17 cellular contexts compared by ENCODE assay signal in genomic region chr5:25436452-25436851, GRCh38.
DNase-seq lines count a peak whose midpoint lies in the region; ATAC-seq, FAIRE-seq and TF ChIP-seq lines count a peak whose summit lies in the region.
"Had no signal": no experiment of that assay in that cellular context is flagged by ENCODE, and none has a peak within 500 bp of the region (broad histone marks: within the 10 kb centered on the region; RNA-seq: fewer than 3 reads in every experiment).

No MANE protein-coding gene starts in this region.

- H2BK120ac ChIP-seq in neuronal stem cell (ENCODE audit: low read depth, low read length), result no peak overlapping the region

- peaks cover 98% of the 10 kb centered on the region for H3K36me3 ChIP-seq in HUES48 (ENCODE audit: control insufficient read depth, insufficient read depth, low read length)
- H3K36me3 ChIP-seq in iPS-15b (ENCODE audit: control insufficient read depth, insufficient read depth, low read length), result peaks cover 5% of the 10 kb centered on the region
- no peaks in the 10 kb centered on the region for H3K36me3 ChIP-seq in neuronal stem cell (replicated peaks in 1 of 2; ENCODE audit: control insufficient read depth in 2 of 2, insufficient read depth in 2 of 2, low read length in 2 of 2)

- no peak overlapping the region for H4K8ac ChIP-seq in neuronal stem cell (ENCODE audit: low read depth, low read length)

- H3K4ac ChIP-seq in neuronal stem cell (ENCODE audit: low read length), result no peak overlapping the region

- POLR2A ChIA-PET in WTC11 (lab: Charles Lee), result no interaction called here

- H3K23ac ChIP-seq in neuronal stem cell (ENCODE audit: low read depth, low read length, poor library complexity), result no peak overlapping the region

- H3K4me2 ChIP-seq in neuronal stem cell (ENCODE audit: insufficient read depth, low read length, poor library complexity, severe bottlenecking), result no peak overlapping the region

- CTCF ChIA-PET in WTC11 (lab: Charles Lee), result no interaction called here

- TF ChIP-seq CTCF in WTC11 (IDR thresholded peaks at IDR 0.05), result no peak

- no peak overlapping the region for H2BK12ac ChIP-seq in neuronal stem cell (ENCODE audit: low read length)

- no peak for FAIRE-seq in GM12891 (lab: Jason Lieb, UNC)
- FAIRE-seq: G401.6, GM19239, H54 had no signal

- H3K27ac ChIP-seq in HUES48 (ENCODE audit: low read depth, low read length) (no peak overlapping the region), neuronal stem cell (replicated peaks; ENCODE audit: low read length) (no peak overlapping the region)
- H3K27ac ChIP-seq: GM23248 had no signal

- no peaks in the 10 kb centered on the region for H3K79me1 ChIP-seq in neuronal stem cell (ENCODE audit: low read depth, low read length)

- H3K4me3 Mint-ChIP-seq in WTC11, result peak overlapping the region; percentile 79
- H3K4me3 Mint-ChIP-seq: CD4-positive, alpha-beta memory T cell had no signal

- H4K91ac ChIP-seq in neuronal stem cell (ENCODE audit: low read depth, low read length, poor library complexity), result no peak overlapping the region

- no peak overlapping the region for H2BK15ac ChIP-seq in neuronal stem cell (ENCODE audit: low read length)

- H3K9me3 Mint-ChIP-seq in WTC11, result no peaks in the 10 kb centered on the region

- no peak for TF ChIP-seq POLR2A in GM12891 (IDR thresholded peaks at IDR 0.05; ENCODE audit: low read depth, low read length)

- no CpG with 5 or more reads among the region's 3 CpGs for WGBS in neuronal stem cell (ENCODE audit: extremely low coverage in 2 of 2, insufficient read length in 2 of 2, insufficient replicate concordance in 1 of 2), 2 donors

- no peaks in the 10 kb centered on the region for H3K9me3 ChIP-seq in HUES48 (ENCODE audit: control insufficient read depth, insufficient read depth, low read length)
- H3K9me3 ChIP-seq in iPS-15b (ENCODE audit: control insufficient read depth, insufficient read depth, low read length), result no peaks in the 10 kb centered on the region
- no peaks in the 10 kb centered on the region for H3K9me3 ChIP-seq in neuronal stem cell (replicated peaks in 1 of 2; ENCODE audit: control insufficient read depth in 2 of 2, insufficient read depth in 1 of 2, low read depth in 1 of 2, low read length in 2 of 2)

- H3K27me3 Mint-ChIP-seq in WTC11 (ENCODE audit: low read depth), result no peaks in the 10 kb centered on the region
- H3K27me3 Mint-ChIP-seq: CD4-positive, alpha-beta memory T cell had no signal

- H2BK5ac ChIP-seq in neuronal stem cell (ENCODE audit: low read length), result no peak overlapping the region

- peaks cover 57% of the 10 kb centered on the region for H3K4me1 Mint-ChIP-seq in WTC11
- H3K4me1 Mint-ChIP-seq: CD4-positive, alpha-beta memory T cell had no signal

- peaks cover 32% of the 10 kb centered on the region for H3K4me1 ChIP-seq in HUES48 (ENCODE audit: control insufficient read depth, insufficient read depth, low read length)
- peaks cover 8% of the 10 kb centered on the region for H3K4me1 ChIP-seq in iPS-15b (ENCODE audit: control insufficient read depth, insufficient read depth, low read length)
- no peaks in the 10 kb centered on the region for H3K4me1 ChIP-seq in neuronal stem cell (ENCODE audit: control insufficient read depth in 2 of 2, insufficient read depth in 1 of 2, low read depth in 1 of 2, low read length in 2 of 2)

- H3K14ac ChIP-seq in neuronal stem cell (ENCODE audit: low read length), result no peak overlapping the region

- H3K18ac ChIP-seq in neuronal stem cell (ENCODE audit: low read length), result no peak overlapping the region

- DNase-seq in WTC11 (ENCODE audit: low spot score) (no peak), GM12891 (ENCODE audit: insufficient read length, low spot score) (no peak), neuronal stem cell (ENCODE audit: low spot score) (no peak), occipital lobe (lab: John Stamatoyannopoulos, UW) (no peak)
- DNase-seq: C1 segment of cervical spinal cord; Calu3; CD4-positive, alpha-beta memory T cell; COR-L47; DMS53; DND-41; GM23248; HCEC 1CT had no signal

- H3K27ac Mint-ChIP-seq in WTC11, result peak overlapping the region; percentile 21
- H3K27ac Mint-ChIP-seq: CD4-positive, alpha-beta memory T cell had no signal

- H3K4me3 ChIP-seq in HUES48 (ENCODE audit: low read depth, low read length) (peak overlapping the region; percentile 24; the same call in 1 of the 2 replicates), iPS-15b (ENCODE audit: low read depth, low read length) (peak overlapping the region; percentile 23), neuronal stem cell (ENCODE audit: low read length in 2 of 2) (no peak overlapping the region)
- H3K4me3 ChIP-seq: GM23248 had no signal

- ATAC-seq in WTC11, result no peak; the same call in 1 of the 2 replicates

- no peak overlapping the region for H2AK5ac ChIP-seq in neuronal stem cell (ENCODE audit: low read depth, low read length)

- H3K36me3 Mint-ChIP-seq in WTC11, result peaks cover 70% of the 10 kb centered on the region
- H3K36me3 Mint-ChIP-seq: CD4-positive, alpha-beta memory T cell had no signal

- no peak overlapping the region for H2AFZ ChIP-seq in neuronal stem cell (ENCODE audit: low read length)
- H2AFZ ChIP-seq: GM23248 had no signal

- H3K27me3 ChIP-seq in HUES48 (ENCODE audit: control insufficient read depth, insufficient read depth, low read length) (no peaks in the 10 kb centered on the region), iPS-15b (ENCODE audit: control insufficient read depth, insufficient read depth, low read length) (no peaks in the 10 kb centered on the region), neuronal stem cell (ENCODE audit: control insufficient read depth in 3 of 3, insufficient read depth in 3 of 3, low read depth in 1 of 3, low read length in 3 of 3) (no peaks in the 10 kb centered on the region)

- no peak overlapping the region for H3K9ac ChIP-seq in HUES48 (ENCODE audit: low read depth, low read length)
- no peak overlapping the region for H3K9ac ChIP-seq in iPS-15b (ENCODE audit: low read depth, low read length)
- H3K9ac ChIP-seq in neuronal stem cell (ENCODE audit: low read depth, low read length, poor library complexity), result no peak overlapping the region
- H3K9ac ChIP-seq: GM23248 had no signal

TF ChIP-seq in WTC11, 78 proteins besides CTCF, POLR2A, EP300 and RAD21:
- TF ChIP-seq ZNF423 (CRISPR knock-in tag; IDR thresholded peaks at IDR 0.05) (no peak), ZMAT4 (CRISPR knock-in tag; IDR thresholded peaks at IDR 0.05) (peak; percentile 62; the same call in 1 of the 2 replicates), MAX (CRISPR knock-in tag; IDR thresholded peaks at IDR 0.05) (no peak), ZNF416 (CRISPR knock-in tag; IDR thresholded peaks at IDR 0.05) (0 out of 2 replicates have a peak, but pooled peaks have one; percentile 15), ESRRA (CRISPR knock-in tag; IDR thresholded peaks at IDR 0.05; ENCODE audit: borderline replicate concordance) (no peak)

TF ChIP-seq in GM12891, 5 proteins besides CTCF, POLR2A, EP300 and RAD21:
- TF ChIP-seq SPI1 (IDR thresholded peaks at IDR 0.05; ENCODE audit: low read depth, low read length), result no peak
- TF ChIP-seq POU2F2 (IDR thresholded peaks at IDR 0.05; ENCODE audit: low read depth, low read length), result no peak
- no peak for TF ChIP-seq POLR2AphosphoS5 (IDR thresholded peaks at IDR 0.05; ENCODE audit: low read depth, low read length)
- TF ChIP-seq PAX5 (IDR thresholded peaks at IDR 0.05; ENCODE audit: insufficient read depth, low read length, severe bottlenecking), result no peak
- TF ChIP-seq TAF1 (IDR thresholded peaks at IDR 0.05; ENCODE audit: low read depth, low read length), result no peak
TF ChIP-seq in GM12891: peak in this region for 0.

Comparison
In these comparisons a context has a peak if more than half of its experiments do, and no peak if none do; other contexts are left out.
1. H3K4me3 ChIP-seq: peak in HUES48 (single experiment) and iPS-15b (single experiment); none in neuronal stem cell (0 of 2).